Comparison of ENCODE assay signal across 8 cellular contexts in genomic region chr9:136483589-136484152, GRCh38. TPM values are rescaled to one million over a fixed set of nuclear protein-coding genes. Genes with fewer than 3 reads are reported as not detected.
DNase-seq lines count a peak whose midpoint lies in the region; ATAC-seq, FAIRE-seq and TF ChIP-seq lines count a peak whose summit lies in the region.

No MANE protein-coding gene starts in this region.

- TF ChIP-seq CTCF in WTC11 (IDR thresholded peaks at IDR 0.05) = no peak
- no peak for TF ChIP-seq CTCF in bronchial epithelial cell (IDR thresholded peaks at IDR 0.05; ENCODE audit: insufficient read depth, low read length, severe bottlenecking)
- peak in 2 of 11 experiments; percentile 5 to 14 for TF ChIP-seq CTCF in spleen (IDR thresholded peaks at IDR 0.05 in 8 of 11, conservative IDR thresholded peaks at IDR 0.05 in 3 of 11)

- intact Hi-C loops in spleen (cut with DNase I; ENCODE audit: low total_unique reads) = loop anchor here (10.0 kb wide), 1 partner anchor 51 kb away; no protein-coding TSS in a partner anchor

- peak overlapping the region; percentile 69 for H3K4me3 Mint-ChIP-seq in WTC11

- no peaks in the 10 kb centered on the region for H3K9me3 ChIP-seq in spleen

- WGBS in spleen, 5 donors = 0 to 2% (median 1%) methylated on average over 20 to 63 of the region's 63 CpGs

- H3K36me3 Mint-ChIP-seq in WTC11 = peaks cover 5% of the 10 kb centered on the region; the same call in 1 of the 2 replicates

- H3K4me1 ChIP-seq in spleen = peaks cover 34 to 88% (median 76%) of the 10 kb centered on the region in 6 donors

- peaks cover 15% of the 10 kb centered on the region for H3K4me1 Mint-ChIP-seq in WTC11

- H3K27me3 ChIP-seq in bronchial epithelial cell (ENCODE audit: control insufficient read depth, insufficient read depth, low read length) (no peaks in the 10 kb centered on the region), spleen (replicated peaks in 1 of 7) (no peaks in the 10 kb centered on the region)

- H3K4me3 ChIP-seq in bronchial epithelial cell (ENCODE audit: low read depth, low read length) (peak overlapping the region; percentile 48), spleen (peak overlapping the region; percentile 39 to 97 (median 60))

- peak; percentile 99 for DNase-seq in AG08396 (ENCODE audit: low spot score)
- peak; percentile 86 for DNase-seq in NCI-H2196 treated with DMSO at 0.1 percent for 48 hours (lab: John Stamatoyannopoulos, UW; ENCODE audit: unreplicated experiment)
- peak; percentile 94 for DNase-seq in WTC11 (ENCODE audit: low spot score)
- peak; percentile 76 for DNase-seq in bronchial epithelial cell (ENCODE audit: low read depth)
- peak; percentile 86 for DNase-seq in inferior parietal cortex (ENCODE audit: extremely low spot score)
- DNase-seq in spleen = peak; percentile 99

- H3K36me3 ChIP-seq in bronchial epithelial cell (ENCODE audit: control insufficient read depth, insufficient read depth, low read length) (peaks cover 1% of the 10 kb centered on the region), spleen (peaks cover 0 to 21% (median 2%) of the 10 kb centered on the region in 6 donors)

- H3K9me3 Mint-ChIP-seq in WTC11 = no peaks in the 10 kb centered on the region

- H3K27ac ChIP-seq in spleen = peak overlapping the region; percentile 94 to 100 (median 99)

- POLR2A ChIA-PET in WTC11 (lab: Charles Lee) = no interaction called here

- H3K27ac Mint-ChIP-seq in WTC11 = peak overlapping the region; percentile 93

- CTCF ChIA-PET in WTC11 (lab: Charles Lee) = interaction anchor here (0.8 to 9.1 kb wide), 15 partner anchors 16 to 305 kb away, joined by 3 to 163 read pairs (median 6); no protein-coding TSS in a partner anchor

- H3K27me3 Mint-ChIP-seq in WTC11 (ENCODE audit: low read depth) = no peaks in the 10 kb centered on the region

- ATAC-seq in GM18907 (IDR thresholded peaks at IDR 0.05; ENCODE audit: unreplicated experiment) (peak; percentile 66), HG03135 (IDR thresholded peaks at IDR 0.05; ENCODE audit: unreplicated experiment) (peak; percentile 51), WTC11 (peak; percentile 61)

- FAIRE-seq in bronchial epithelial cell (lab: Jason Lieb, UNC) = no peak

- peak in 1 of 3 donors; percentile 12 for TF ChIP-seq POLR2A in spleen (IDR thresholded peaks at IDR 0.05)

TF ChIP-seq in WTC11, 78 proteins besides CTCF, POLR2A, EP300 and RAD21 (continues in another document):
- TF ChIP-seq MYBL2 (CRISPR knock-in tag; IDR thresholded peaks at IDR 0.05) = no peak
- TF ChIP-seq RELA (CRISPR knock-in tag; IDR thresholded peaks at IDR 0.05; ENCODE audit: borderline replicate concordance) = no peak
- TF ChIP-seq, protein P1, sequence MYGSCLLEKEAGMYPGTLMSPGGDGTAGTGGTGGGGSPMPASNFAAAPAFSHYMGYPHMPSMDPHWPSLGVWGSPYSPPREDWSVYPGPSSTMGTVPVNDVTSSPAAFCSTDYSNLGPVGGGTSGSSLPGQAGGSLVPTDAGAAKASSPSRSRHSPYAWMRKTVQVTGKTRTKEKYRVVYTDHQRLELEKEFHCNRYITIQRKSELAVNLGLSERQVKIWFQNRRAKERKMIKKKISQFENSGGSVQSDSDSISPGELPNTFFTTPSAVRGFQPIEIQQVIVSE (CRISPR knock-in tag; IDR thresholded peaks at IDR 0.05; ENCODE audit: borderline replicate concordance) = no peak
- peak; percentile 38; the same call in 1 of the 2 replicates for TF ChIP-seq MAX (CRISPR knock-in tag; IDR thresholded peaks at IDR 0.05)
- no peak for TF ChIP-seq ZNF396 (CRISPR knock-in tag; IDR thresholded peaks at IDR 0.05; ENCODE audit: borderline replicate concordance)
- peak; percentile 84; the same call in 1 of the 2 replicates for TF ChIP-seq CBFB (CRISPR knock-in tag; IDR thresholded peaks at IDR 0.05; ENCODE audit: low read depth)
- no peak for TF ChIP-seq NFE2L1 (CRISPR knock-in tag; IDR thresholded peaks at IDR 0.05)
- TF ChIP-seq, protein P2, sequence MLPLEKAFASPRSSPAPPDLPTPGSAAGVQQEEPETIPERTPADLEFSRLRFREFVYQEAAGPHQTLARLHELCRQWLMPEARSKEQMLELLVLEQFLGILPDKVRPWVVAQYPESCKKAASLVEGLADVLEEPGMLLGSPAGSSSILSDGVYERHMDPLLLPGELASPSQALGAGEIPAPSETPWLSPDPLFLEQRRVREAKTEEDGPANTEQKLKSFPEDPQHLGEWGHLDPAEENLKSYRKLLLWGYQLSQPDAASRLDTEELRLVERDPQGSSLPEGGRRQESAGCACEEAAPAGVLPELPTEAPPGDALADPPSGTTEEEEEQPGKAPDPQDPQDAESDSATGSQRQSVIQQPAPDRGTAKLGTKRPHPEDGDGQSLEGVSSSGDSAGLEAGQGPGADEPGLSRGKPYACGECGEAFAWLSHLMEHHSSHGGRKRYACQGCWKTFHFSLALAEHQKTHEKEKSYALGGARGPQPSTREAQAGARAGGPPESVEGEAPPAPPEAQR (CRISPR knock-in tag; IDR thresholded peaks at IDR 0.05) = no peak
- TF ChIP-seq TEAD1 (CRISPR knock-in tag; IDR thresholded peaks at IDR 0.05) = peak; percentile 81
- no peak for TF ChIP-seq ZNF423 (CRISPR knock-in tag; IDR thresholded peaks at IDR 0.05)
- TF ChIP-seq NFATC4 (CRISPR knock-in tag; IDR thresholded peaks at IDR 0.05) = no peak
- TF ChIP-seq, protein P3, sequence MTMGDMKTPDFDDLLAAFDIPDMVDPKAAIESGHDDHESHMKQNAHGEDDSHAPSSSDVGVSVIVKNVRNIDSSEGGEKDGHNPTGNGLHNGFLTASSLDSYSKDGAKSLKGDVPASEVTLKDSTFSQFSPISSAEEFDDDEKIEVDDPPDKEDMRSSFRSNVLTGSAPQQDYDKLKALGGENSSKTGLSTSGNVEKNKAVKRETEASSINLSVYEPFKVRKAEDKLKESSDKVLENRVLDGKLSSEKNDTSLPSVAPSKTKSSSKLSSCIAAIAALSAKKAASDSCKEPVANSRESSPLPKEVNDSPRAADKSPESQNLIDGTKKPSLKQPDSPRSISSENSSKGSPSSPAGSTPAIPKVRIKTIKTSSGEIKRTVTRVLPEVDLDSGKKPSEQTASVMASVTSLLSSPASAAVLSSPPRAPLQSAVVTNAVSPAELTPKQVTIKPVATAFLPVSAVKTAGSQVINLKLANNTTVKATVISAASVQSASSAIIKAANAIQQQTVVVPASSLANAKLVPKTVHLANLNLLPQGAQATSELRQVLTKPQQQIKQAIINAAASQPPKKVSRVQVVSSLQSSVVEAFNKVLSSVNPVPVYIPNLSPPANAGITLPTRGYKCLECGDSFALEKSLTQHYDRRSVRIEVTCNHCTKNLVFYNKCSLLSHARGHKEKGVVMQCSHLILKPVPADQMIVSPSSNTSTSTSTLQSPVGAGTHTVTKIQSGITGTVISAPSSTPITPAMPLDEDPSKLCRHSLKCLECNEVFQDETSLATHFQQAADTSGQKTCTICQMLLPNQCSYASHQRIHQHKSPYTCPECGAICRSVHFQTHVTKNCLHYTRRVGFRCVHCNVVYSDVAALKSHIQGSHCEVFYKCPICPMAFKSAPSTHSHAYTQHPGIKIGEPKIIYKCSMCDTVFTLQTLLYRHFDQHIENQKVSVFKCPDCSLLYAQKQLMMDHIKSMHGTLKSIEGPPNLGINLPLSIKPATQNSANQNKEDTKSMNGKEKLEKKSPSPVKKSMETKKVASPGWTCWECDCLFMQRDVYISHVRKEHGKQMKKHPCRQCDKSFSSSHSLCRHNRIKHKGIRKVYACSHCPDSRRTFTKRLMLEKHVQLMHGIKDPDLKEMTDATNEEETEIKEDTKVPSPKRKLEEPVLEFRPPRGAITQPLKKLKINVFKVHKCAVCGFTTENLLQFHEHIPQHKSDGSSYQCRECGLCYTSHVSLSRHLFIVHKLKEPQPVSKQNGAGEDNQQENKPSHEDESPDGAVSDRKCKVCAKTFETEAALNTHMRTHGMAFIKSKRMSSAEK (CRISPR knock-in tag; IDR thresholded peaks at IDR 0.05; ENCODE audit: borderline replicate concordance) = no peak
- TF ChIP-seq JAZF1 (CRISPR knock-in tag; IDR thresholded peaks at IDR 0.05) = no peak
- no peak for TF ChIP-seq JUN (CRISPR knock-in tag; IDR thresholded peaks at IDR 0.05)
- TF ChIP-seq MXD4 (CRISPR knock-in tag; IDR thresholded peaks at IDR 0.05; ENCODE audit: borderline replicate concordance) = no peak
- TF ChIP-seq SOX15 (CRISPR knock-in tag; IDR thresholded peaks at IDR 0.05) = no peak
- 0 out of 2 replicates have a peak, but pooled peaks have one; percentile 33 for TF ChIP-seq CREM (CRISPR knock-in tag; IDR thresholded peaks at IDR 0.05)
- peak; percentile 73; the same call in 1 of the 2 replicates for TF ChIP-seq FOXK1 (CRISPR knock-in tag; IDR thresholded peaks at IDR 0.05)
- no peak for TF ChIP-seq AR (CRISPR knock-in tag; IDR thresholded peaks at IDR 0.05)
- no peak for TF ChIP-seq ATF1 (CRISPR knock-in tag; IDR thresholded peaks at IDR 0.05)

RNA-seq across cellular contexts. Expression of gene SEC16A, which starts 0.8 kb away (rescaled TPM):
- total RNA-seq in WTC11 (2021) (52.1 to 70.9 TPM (median 52.3 TPM) in 3 replicates), bronchial epithelial cell (13.7 and 20.5 TPM in 2 replicates), spleen (10 to 100 TPM; 74.6 to 92.1 (median 87.8) TPM)
- polyA plus RNA-seq in spleen = 10 to 100 TPM; 35.0 to 58.9 (median 52.6) TPM

RNA-seq across cellular contexts. Expression of gene INPP5E, which starts 44.0 kb away (rescaled TPM):
- total RNA-seq in WTC11 (2021) (23.6 to 25.5 TPM (median 24.0 TPM) in 3 replicates), bronchial epithelial cell (2.4 and 3.1 TPM in 2 replicates), spleen (10 to 100 TPM; 13.1 to 25.3 (median 18.7) TPM)
- polyA plus RNA-seq in spleen = 10 to 100 TPM in 2 of 3 donors, 1 to 10 TPM in 1; 7.8 to 20.3 (median 15.7) TPM

Comparison
In these comparisons a context has a peak if more than half of its experiments do, and no peak if none do; other contexts are left out.
1. Peak in every context shown above with its lines: DNase-seq, ATAC-seq, H3K4me3 ChIP-seq and H3K27ac ChIP-seq.